27 cellular contexts compared by ENCODE assay signal in the genomic region with DNA sequence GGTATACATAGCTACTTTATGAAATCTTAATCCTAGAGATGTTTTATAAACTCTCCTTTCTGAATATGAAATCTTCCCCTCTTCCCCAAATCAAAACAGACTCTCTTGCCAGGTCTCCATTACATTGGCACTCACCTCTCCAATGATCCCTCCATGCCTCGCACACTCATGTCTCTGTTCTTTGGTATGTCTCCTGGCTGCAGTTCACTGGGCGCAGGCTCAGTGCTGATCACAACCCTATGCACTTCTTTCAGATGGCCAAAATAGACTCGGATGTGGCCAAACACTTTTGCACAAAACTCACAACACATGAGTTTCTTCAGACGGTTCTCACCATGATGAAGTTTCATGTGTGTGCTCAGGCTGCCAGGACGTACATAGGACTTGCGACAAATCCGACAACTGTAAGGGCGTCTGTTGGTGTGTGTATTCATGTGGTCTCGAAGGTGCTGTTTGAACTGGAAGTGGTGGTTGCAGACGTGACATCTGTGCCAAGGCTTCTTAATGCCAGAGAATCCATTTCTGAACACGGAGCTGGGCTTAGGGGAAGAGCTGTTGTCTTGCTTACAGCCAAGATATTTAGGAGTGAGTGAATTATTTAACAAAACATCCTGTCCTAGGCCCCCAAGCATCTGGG.
"Had no signal": no experiment of that assay in that cellular context is flagged by ENCODE, and none has a peak within 500 bp of the region (broad histone marks: within the 10 kb centered on the region; RNA-seq: fewer than 3 reads in every experiment).

No MANE protein-coding gene starts in this region.

- H3K27me3 ChIP-seq: breast epithelium had no signal

- H3K4me1 Mint-ChIP-seq: activated CD8-positive, alpha-beta memory T cell treated with anti-CD3 and anti-CD28 coated beads, Interleukin-2, amount 10 ng/mL, durations not matched to agents 7 days and 5 days had no signal

- H3K9me3 ChIP-seq: breast epithelium had no signal

- H3K27ac ChIP-seq: breast epithelium, KMS-11, SK-N-MC had no signal

- H3K36me3 ChIP-seq: breast epithelium had no signal

- H3K36me3 Mint-ChIP-seq: activated CD8-positive, alpha-beta memory T cell treated with anti-CD3 and anti-CD28 coated beads, Interleukin-2, amount 10 ng/mL, durations not matched to agents 7 days and 5 days had no signal

- H3K27me3 Mint-ChIP-seq: activated CD8-positive, alpha-beta memory T cell treated with anti-CD3 and anti-CD28 coated beads, Interleukin-2, amount 10 ng/mL, durations not matched to agents 7 days and 5 days; activated naive CD8-positive, alpha-beta T cell treated with anti-CD3 and anti-CD28 coated beads for 36 hours; IgD-negative memory B cell; T-cell had no signal

- DNase-seq: activated CD4-positive, CD25-positive, alpha-beta regulatory T cell; activated CD8-positive, alpha-beta memory T cell treated with anti-CD3 and anti-CD28 coated beads, Interleukin-2, amount 10 ng/mL, durations not matched to agents 7 days and 5 days; activated effector memory CD4-positive, alpha-beta T cell treated with anti-CD3 and anti-CD28 coated beads, Interleukin-2, amount 50 U/mL, for 16 hours; activated naive CD4-positive, alpha-beta T cell treated with Interleukin-2 at 50 U/mL for 16 hours; activated naive CD8-positive, alpha-beta T cell treated with anti-CD3 and anti-CD28 coated beads for 36 hours; activated T-cell treated with anti-CD3 and anti-CD28 coated beads, Interleukin-2, amount 50 U/mL, for 4 hours; aorta; central memory CD4-positive, alpha-beta T cell; MM.1S; NCI-H1105 treated with DMSO at 0.1 percent for 48 hours; NCI-H1436 treated with DMSO at 0.1 percent for 48 hours; NCI-H187; NCI-H2081; NCI-H510A treated with DMSO at 0.1 percent for 48 hours; NCI-H69; NK-92 treated with Interleukin-12 subunit alpha and Interleukin-12 subunit beta, amount 100 ng/mL, for 24 hours; OCI-M1; RPMI8226; T-helper 2 cell; T1000 had no signal

- H3K9me3 Mint-ChIP-seq: activated naive CD8-positive, alpha-beta T cell treated with anti-CD3 and anti-CD28 coated beads for 36 hours; activated T-cell treated with anti-CD3 and anti-CD28 coated beads, Interleukin-2, amount 50 U/mL, for 4 hours; IgD-negative memory B cell; T-cell had no signal

- H3K27ac Mint-ChIP-seq: activated CD8-positive, alpha-beta memory T cell treated with anti-CD3 and anti-CD28 coated beads, Interleukin-2, amount 10 ng/mL, durations not matched to agents 7 days and 5 days; activated naive CD8-positive, alpha-beta T cell treated with anti-CD3 and anti-CD28 coated beads for 36 hours; IgD-negative memory B cell had no signal

- ATAC-seq: activated CD8-positive, alpha-beta memory T cell treated with anti-CD3 and anti-CD28 coated beads, Interleukin-2, amount 10 ng/mL, durations not matched to agents 7 days and 5 days; Panc1; Right ventricle myocardium inferior had no signal

- H3K4me3 ChIP-seq: breast epithelium, SK-N-MC had no signal

- H3K4me3 Mint-ChIP-seq: activated CD8-positive, alpha-beta memory T cell treated with anti-CD3 and anti-CD28 coated beads, Interleukin-2, amount 10 ng/mL, durations not matched to agents 7 days and 5 days; activated naive CD8-positive, alpha-beta T cell treated with anti-CD3 and anti-CD28 coated beads for 36 hours; activated T-cell treated with anti-CD3 and anti-CD28 coated beads, Interleukin-2, amount 50 U/mL, for 4 hours; IgD-negative memory B cell; T-cell had no signal
